ENCODE assay signal across 9 cellular contexts in genomic region chr1:227999056-227999930, GRCh38. TPM values are rescaled to one million over a fixed set of nuclear protein-coding genes. Genes with fewer than 3 reads are reported as not detected.
DNase-seq lines count a peak whose midpoint lies in the region; ATAC-seq, FAIRE-seq and TF ChIP-seq lines count a peak whose summit lies in the region.
"Had no signal": no experiment of that assay in that cellular context is flagged by ENCODE, and none has a peak within 500 bp of the region (broad histone marks: within the 10 kb centered on the region; RNA-seq: fewer than 3 reads in every experiment).

No MANE protein-coding gene starts in this region.

- POLR2A ChIA-PET in RWPE1 (lab: Yijun Ruan, JAX; ENCODE audit: low non-redundant PET), result interaction anchor here (0.6 to 0.7 kb wide), 2 partner anchors 154 to 167 kb away, joined by 3 to 4 read pairs; no protein-coding TSS in a partner anchor

- no peaks in the 10 kb centered on the region for H3K36me3 ChIP-seq in gastroesophageal sphincter

- TF ChIP-seq EP300 in gastroesophageal sphincter (IDR thresholded peaks at IDR 0.05), result no peak

- TF ChIP-seq POLR2A in gastroesophageal sphincter (IDR thresholded peaks at IDR 0.05), result no peak

- H3K9me3 ChIP-seq in gastroesophageal sphincter, result peaks cover 0 to 46% (median 0%) of the 10 kb centered on the region in 3 donors

- H3K4me1 ChIP-seq in gastroesophageal sphincter, result no peaks in the 10 kb centered on the region

- H3K27me3 ChIP-seq in gastroesophageal sphincter, result peaks cover 54% of the 10 kb centered on the region

- intact Hi-C loops in posterior cingulate gyrus (cut with DNase I), result no loop called here

- DNase-seq in DMS53 (lab: John Stamatoyannopoulos, UW), result peak; percentile 89
- DNase-seq in Jurkat, Clone E6-1 (ENCODE audit: low read depth, low spot score), result peak; percentile 62
- DNase-seq in RWPE1 (ENCODE audit: low spot score), result peak; percentile 89
- peak; percentile 34 for DNase-seq in activated T-helper 1 cell treated with anti-CD3 and anti-CD28 coated beads, Interleukin-2, amount 50 U/mL, for 16 hours (ENCODE audit: low read depth in 1 of 2, low spot score in 1 of 2)
- peak in 7 of 10 donors; percentile 19 to 88 (median 32) for DNase-seq in posterior cingulate gyrus
- peak; percentile 72 for DNase-seq in urothelium cell line (ENCODE audit: low spot score)

- TF ChIP-seq CTCF in RWPE1 (conservative IDR thresholded peaks at IDR 0.05; ENCODE audit: low read depth), result peak; percentile 93
- peak in 3 of 4 experiments; percentile 31 to 50 (median 43) for TF ChIP-seq CTCF in gastroesophageal sphincter (IDR thresholded peaks at IDR 0.05)

- ATAC-seq in GM21576 (IDR thresholded peaks at IDR 0.05; ENCODE audit: unreplicated experiment), result peak; percentile 77
- no peak for ATAC-seq in gastroesophageal sphincter

- CTCF ChIA-PET in RWPE1 (lab: Yijun Ruan, JAX), result interaction anchor here (0.5 to 1.8 kb wide), 28 partner anchors 10 to 733 kb away, joined by 3 to 12 read pairs (median 4); partner anchors contain the start of gene MRPL55

- no peak overlapping the region for H3K27ac ChIP-seq in RWPE1
- no peak overlapping the region for H3K27ac ChIP-seq in gastroesophageal sphincter

- WGBS in gastroesophageal sphincter (ENCODE audit: low coverage in 1 of 2), 2 donors, result 0% methylated on average over 1 to 3 of the region's 7 CpGs

- H3K4me3 ChIP-seq in Jurkat, Clone E6-1 (ENCODE audit: low read length), result no peak overlapping the region
- no peak overlapping the region for H3K4me3 ChIP-seq in gastroesophageal sphincter

- no peak for FAIRE-seq in urothelium cell line (lab: Jason Lieb, UNC)
- FAIRE-seq: colon had no signal

RNA-seq across cellular contexts. Expression of gene WNT3A, which starts 7.5 kb away (rescaled TPM):
- polyA plus RNA-seq in Jurkat, Clone E6-1 (2012; ENCODE audit: insufficient read depth, insufficient read length), result not detected
- not detected for total RNA-seq in gastroesophageal sphincter

RNA-seq across cellular contexts. Expression of gene WNT9A, which starts 51.6 kb away (rescaled TPM):
- polyA plus RNA-seq in Jurkat, Clone E6-1 (2012; ENCODE audit: insufficient read depth, insufficient read length), result not detected
- 10 to 100 TPM in 1 of 4 donors, 1 to 10 TPM in 3; 5.4 to 14.0 (median 6.6) TPM for total RNA-seq in gastroesophageal sphincter

Comparison
In these comparisons a context has a peak if more than half of its experiments do, and no peak if none do; other contexts are left out.
1. DNase-seq: peak in every context shown above with its lines; median percentile 89 in DMS53; 89 in RWPE1; 72 in urothelium cell line; 62 in Jurkat, Clone E6-1; 34 in activated T-helper 1 cell treated with anti-CD3 and anti-CD28 coated beads, Interleukin-2, amount 50 U/mL, for 16 hours; 32 in posterior cingulate gyrus.